Comparison of ENCODE assay signal across 9 cellular contexts in genomic region chr17:78873519-78874340, GRCh38. TPM values are rescaled to one million over a fixed set of nuclear protein-coding genes. Genes with fewer than 3 reads are reported as not detected.
DNase-seq lines count a peak whose midpoint lies in the region; ATAC-seq, FAIRE-seq and TF ChIP-seq lines count a peak whose summit lies in the region.
"Had no signal": no experiment of that assay in that cellular context is flagged by ENCODE, and none has a peak within 500 bp of the region (broad histone marks: within the 10 kb centered on the region; RNA-seq: fewer than 3 reads in every experiment).

No MANE protein-coding gene starts in this region.

- peak; percentile 18 to 66 for DNase-seq in NCI-H526 (lab: John Stamatoyannopoulos, UW)
- DNase-seq in NCI-H526 treated with DMSO at 0.1 percent for 48 hours (lab: John Stamatoyannopoulos, UW) = no peak
- DNase-seq in left kidney (ENCODE audit: low read depth, low spot score) = peak; percentile 60
- DNase-seq in urothelium cell line (ENCODE audit: low spot score) = peak; percentile 67
- DNase-seq in activated CD8-positive, alpha-beta memory T cell treated with anti-CD3 and anti-CD28 coated beads, Interleukin-2, amount 10 ng/mL, durations not matched to agents 7 days and 5 days = no peak
- DNase-seq in cerebellar nuclear complex (lab: John Stamatoyannopoulos, UW) = no peak
- no peak for DNase-seq in erythroblast (lab: John Stamatoyannopoulos, UW)
- DNase-seq: activated CD4-positive, alpha-beta T cell treated with anti-CD3 and anti-CD28 coated beads for 36 hours had no signal

- TF ChIP-seq CTCF in brain (conservative IDR thresholded peaks at IDR 0.05) = no peak

- H3K9me3 Mint-ChIP-seq in brain = no peaks in the 10 kb centered on the region
- no peaks in the 10 kb centered on the region for H3K9me3 Mint-ChIP-seq in activated CD8-positive, alpha-beta memory T cell treated with anti-CD3 and anti-CD28 coated beads, Interleukin-2, amount 10 ng/mL, durations not matched to agents 7 days and 5 days (ENCODE audit: low read depth)

- no peak overlapping the region for H3K4me3 Mint-ChIP-seq in brain
- H3K4me3 Mint-ChIP-seq in activated CD8-positive, alpha-beta memory T cell treated with anti-CD3 and anti-CD28 coated beads, Interleukin-2, amount 10 ng/mL, durations not matched to agents 7 days and 5 days = no peak overlapping the region
- H3K4me3 Mint-ChIP-seq: activated CD4-positive, alpha-beta T cell treated with anti-CD3 and anti-CD28 coated beads for 36 hours had no signal

- peak; percentile 85 for FAIRE-seq in urothelium cell line (lab: Jason Lieb, UNC)

- peaks cover 65% of the 10 kb centered on the region for H3K36me3 Mint-ChIP-seq in brain
- no peaks in the 10 kb centered on the region for H3K36me3 Mint-ChIP-seq in activated CD8-positive, alpha-beta memory T cell treated with anti-CD3 and anti-CD28 coated beads, Interleukin-2, amount 10 ng/mL, durations not matched to agents 7 days and 5 days

- H3K27me3 Mint-ChIP-seq in brain = no peaks in the 10 kb centered on the region
- H3K27me3 Mint-ChIP-seq in activated CD8-positive, alpha-beta memory T cell treated with anti-CD3 and anti-CD28 coated beads, Interleukin-2, amount 10 ng/mL, durations not matched to agents 7 days and 5 days = peaks cover 18% of the 10 kb centered on the region
- H3K27me3 Mint-ChIP-seq: activated CD4-positive, alpha-beta T cell treated with anti-CD3 and anti-CD28 coated beads for 36 hours had no signal

- H3K4me1 Mint-ChIP-seq in brain = peaks cover 50% of the 10 kb centered on the region
- H3K4me1 Mint-ChIP-seq in activated CD8-positive, alpha-beta memory T cell treated with anti-CD3 and anti-CD28 coated beads, Interleukin-2, amount 10 ng/mL, durations not matched to agents 7 days and 5 days = peaks cover under 1% of the 10 kb centered on the region

- CTCF ChIA-PET in activated CD8-positive, alpha-beta memory T cell treated with anti-CD3 and anti-CD28 coated beads, Interleukin-2, amount 10 ng/mL, durations not matched to agents 7 days and 5 days (lab: Charles Lee) = interaction anchor here (0.7 to 2.5 kb wide), 5 partner anchors 8 to 98 kb away, joined by 3 to 13 read pairs (median 3); no protein-coding TSS in a partner anchor

- peak overlapping the region; percentile 69 to 95 (median 91) for H3K27ac Mint-ChIP-seq in brain
- no peak overlapping the region for H3K27ac Mint-ChIP-seq in activated CD8-positive, alpha-beta memory T cell treated with anti-CD3 and anti-CD28 coated beads, Interleukin-2, amount 10 ng/mL, durations not matched to agents 7 days and 5 days
- H3K27ac Mint-ChIP-seq: activated CD4-positive, alpha-beta T cell treated with anti-CD3 and anti-CD28 coated beads for 36 hours had no signal

- ATAC-seq in activated CD8-positive, alpha-beta memory T cell treated with anti-CD3 and anti-CD28 coated beads, Interleukin-2, amount 10 ng/mL, durations not matched to agents 7 days and 5 days = no peak
- ATAC-seq: activated CD4-positive, alpha-beta T cell treated with anti-CD3 and anti-CD28 coated beads for 36 hours had no signal

- no peak for TF ChIP-seq POLR2A in erythroblast (IDR thresholded peaks at IDR 0.05; ENCODE audit: low read length)

RNA-seq across cellular contexts. Expression of gene CEP295NL, which starts 29.3 kb away (rescaled TPM):
- polyA plus RNA-seq in brain (ENCODE audit: insufficient read depth, low read depth, low replicate concordance) = 0.20 TPM
- under 1 TPM in 1 of 2 experiments, not detected in 1; 0.29 TPM for total RNA-seq in activated CD8-positive, alpha-beta memory T cell treated with anti-CD3 and anti-CD28 coated beads, Interleukin-2, amount 10 ng/mL, durations not matched to agents 7 days and 5 days
- total RNA-seq: activated CD4-positive, alpha-beta T cell treated with anti-CD3 and anti-CD28 coated beads for 36 hours had no signal

RNA-seq across cellular contexts. Expression of gene USP36, which starts 33.1 kb away (rescaled TPM):
- 24.7 TPM for polyA plus RNA-seq in brain (ENCODE audit: insufficient read depth, low read depth, low replicate concordance)
- total RNA-seq in activated CD8-positive, alpha-beta memory T cell treated with anti-CD3 and anti-CD28 coated beads, Interleukin-2, amount 10 ng/mL, durations not matched to agents 7 days and 5 days = 10 to 100 TPM; 84.5 to 94.3 TPM

RNA-seq across cellular contexts. Expression of gene TIMP2, which starts 51.5 kb away (rescaled TPM):
- 314 TPM for polyA plus RNA-seq in brain (ENCODE audit: insufficient read depth, low read depth, low replicate concordance)
- 1 to 10 TPM; 1.7 to 2.9 TPM for total RNA-seq in activated CD8-positive, alpha-beta memory T cell treated with anti-CD3 and anti-CD28 coated beads, Interleukin-2, amount 10 ng/mL, durations not matched to agents 7 days and 5 days

Comparison
In these comparisons a context has a peak if more than half of its experiments do, and no peak if none do; other contexts are left out.
1. DNase-seq: peak in NCI-H526 (2 of 2), left kidney (single experiment) and urothelium cell line (single experiment); none in NCI-H526 treated with DMSO at 0.1 percent for 48 hours (single experiment), activated CD8-positive, alpha-beta memory T cell treated with anti-CD3 and anti-CD28 coated beads, Interleukin-2, amount 10 ng/mL, durations not matched to agents 7 days and 5 days (single experiment), cerebellar nuclear complex (0 of 2) and erythroblast (0 of 2).